Comparison of ENCODE assay signal across 1 cellular context in the genomic region with DNA sequence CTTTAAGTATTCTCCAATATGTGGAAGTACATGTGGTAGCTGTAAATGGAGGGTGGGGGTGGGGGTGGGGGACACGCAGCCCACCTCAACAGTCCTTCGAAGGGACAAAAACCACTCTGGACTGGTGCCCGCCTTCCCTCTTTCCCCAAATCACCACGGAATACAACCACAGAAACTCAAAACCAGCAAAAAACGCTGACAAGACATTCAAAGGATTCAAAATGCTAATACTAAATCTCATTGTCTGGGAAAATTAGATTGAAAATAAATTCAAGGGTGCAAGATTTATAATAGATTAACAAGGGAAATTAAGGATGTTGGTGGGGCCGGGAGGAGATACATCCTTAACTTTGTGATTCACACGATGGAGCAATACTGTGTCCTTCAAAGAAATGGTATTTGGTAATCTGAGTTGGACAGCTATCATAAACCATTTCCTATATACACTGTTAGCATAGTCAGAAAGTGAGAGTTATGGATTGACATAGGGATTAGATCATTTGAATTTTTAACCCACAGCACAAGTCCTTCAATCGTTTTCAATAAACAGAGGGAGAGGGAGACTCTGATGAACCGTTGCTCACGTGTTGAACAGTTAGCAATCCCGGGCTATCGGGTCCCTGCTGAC.
TF ChIP-seq lines count a peak whose summit lies in the region.

No MANE protein-coding gene starts in this region.

TF ChIP-seq in GM23338, 12 proteins besides CTCF, POLR2A, EP300 and RAD21 (continued from another document):
- TF ChIP-seq, protein P1, sequence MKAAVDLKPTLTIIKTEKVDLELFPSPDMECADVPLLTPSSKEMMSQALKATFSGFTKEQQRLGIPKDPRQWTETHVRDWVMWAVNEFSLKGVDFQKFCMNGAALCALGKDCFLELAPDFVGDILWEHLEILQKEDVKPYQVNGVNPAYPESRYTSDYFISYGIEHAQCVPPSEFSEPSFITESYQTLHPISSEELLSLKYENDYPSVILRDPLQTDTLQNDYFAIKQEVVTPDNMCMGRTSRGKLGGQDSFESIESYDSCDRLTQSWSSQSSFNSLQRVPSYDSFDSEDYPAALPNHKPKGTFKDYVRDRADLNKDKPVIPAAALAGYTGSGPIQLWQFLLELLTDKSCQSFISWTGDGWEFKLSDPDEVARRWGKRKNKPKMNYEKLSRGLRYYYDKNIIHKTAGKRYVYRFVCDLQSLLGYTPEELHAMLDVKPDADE (IDR thresholded peaks at IDR 0.05) = no peak
- TF ChIP-seq ZNF114 (CRISPR knock-in tag; IDR thresholded peaks at IDR 0.05) (no peak), NANOG (IDR thresholded peaks at IDR 0.05; ENCODE audit: borderline replicate concordance) (no peak), JUNB (IDR thresholded peaks at IDR 0.05; ENCODE audit: unreplicated experiment) (no peak), EZH2phosphoT487 (IDR thresholded peaks at IDR 0.05; ENCODE audit: unreplicated experiment) (no peak)
- TF ChIP-seq, protein P2, sequence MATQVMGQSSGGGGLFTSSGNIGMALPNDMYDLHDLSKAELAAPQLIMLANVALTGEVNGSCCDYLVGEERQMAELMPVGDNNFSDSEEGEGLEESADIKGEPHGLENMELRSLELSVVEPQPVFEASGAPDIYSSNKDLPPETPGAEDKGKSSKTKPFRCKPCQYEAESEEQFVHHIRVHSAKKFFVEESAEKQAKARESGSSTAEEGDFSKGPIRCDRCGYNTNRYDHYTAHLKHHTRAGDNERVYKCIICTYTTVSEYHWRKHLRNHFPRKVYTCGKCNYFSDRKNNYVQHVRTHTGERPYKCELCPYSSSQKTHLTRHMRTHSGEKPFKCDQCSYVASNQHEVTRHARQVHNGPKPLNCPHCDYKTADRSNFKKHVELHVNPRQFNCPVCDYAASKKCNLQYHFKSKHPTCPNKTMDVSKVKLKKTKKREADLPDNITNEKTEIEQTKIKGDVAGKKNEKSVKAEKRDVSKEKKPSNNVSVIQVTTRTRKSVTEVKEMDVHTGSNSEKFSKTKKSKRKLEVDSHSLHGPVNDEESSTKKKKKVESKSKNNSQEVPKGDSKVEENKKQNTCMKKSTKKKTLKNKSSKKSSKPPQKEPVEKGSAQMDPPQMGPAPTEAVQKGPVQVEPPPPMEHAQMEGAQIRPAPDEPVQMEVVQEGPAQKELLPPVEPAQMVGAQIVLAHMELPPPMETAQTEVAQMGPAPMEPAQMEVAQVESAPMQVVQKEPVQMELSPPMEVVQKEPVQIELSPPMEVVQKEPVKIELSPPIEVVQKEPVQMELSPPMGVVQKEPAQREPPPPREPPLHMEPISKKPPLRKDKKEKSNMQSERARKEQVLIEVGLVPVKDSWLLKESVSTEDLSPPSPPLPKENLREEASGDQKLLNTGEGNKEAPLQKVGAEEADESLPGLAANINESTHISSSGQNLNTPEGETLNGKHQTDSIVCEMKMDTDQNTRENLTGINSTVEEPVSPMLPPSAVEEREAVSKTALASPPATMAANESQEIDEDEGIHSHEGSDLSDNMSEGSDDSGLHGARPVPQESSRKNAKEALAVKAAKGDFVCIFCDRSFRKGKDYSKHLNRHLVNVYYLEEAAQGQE (IDR thresholded peaks at IDR 0.05; ENCODE audit: unreplicated experiment) = no peak
